Comparison of ENCODE assay signal across 20 cellular contexts in the genomic region with DNA sequence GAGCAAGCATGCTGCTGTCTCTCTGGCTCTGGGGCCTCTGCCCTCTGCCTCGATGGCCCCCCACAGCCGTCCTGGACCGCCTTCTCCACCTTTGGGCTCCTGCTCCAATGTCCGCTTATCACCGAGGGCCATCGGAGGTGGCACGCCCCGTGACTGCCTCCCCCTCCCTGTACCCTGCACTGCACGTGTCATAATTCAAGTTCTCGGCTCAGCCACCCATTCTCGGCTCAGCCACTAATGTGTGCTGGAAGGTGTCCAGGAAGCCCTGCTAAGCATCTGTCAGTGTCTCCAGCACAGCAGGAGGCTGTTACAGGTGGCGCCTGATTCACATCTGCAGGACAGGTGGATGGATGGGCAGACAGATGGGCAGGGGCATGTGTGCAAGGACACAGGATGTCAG. TPM values are rescaled to one million over a fixed set of nuclear protein-coding genes. Genes with fewer than 3 reads are reported as not detected.
DNase-seq lines count a peak whose midpoint lies in the region; ATAC-seq and TF ChIP-seq lines count a peak whose summit lies in the region.
"Had no signal": no experiment of that assay in that cellular context is flagged by ENCODE, and none has a peak within 500 bp of the region (broad histone marks: within the 10 kb centered on the region; RNA-seq: fewer than 3 reads in every experiment).

No MANE protein-coding gene starts in this region.

- WGBS in mesendoderm (ENCODE audit: extremely low coverage, insufficient coverage, low lambda C conversion rate) = no CpG with 5 or more reads among the region's 12 CpGs

- H3K23ac ChIP-seq in mesendoderm (ENCODE audit: low read length) = no peak overlapping the region

- H2BK120ac ChIP-seq in mesendoderm (ENCODE audit: low read depth, low read length) = no peak overlapping the region

- no peak overlapping the region for H4K5ac ChIP-seq in mesendoderm (ENCODE audit: low read length)

- H3K4me1 Mint-ChIP-seq in nephron progenitor cell = peaks cover 40% of the 10 kb centered on the region
- peaks cover 16% of the 10 kb centered on the region for H3K4me1 Mint-ChIP-seq in mesothelial cell of epicardium

- H3K18ac ChIP-seq in mesendoderm (ENCODE audit: low read length) = no peak overlapping the region

- no peak overlapping the region for H2AK5ac ChIP-seq in mesendoderm (ENCODE audit: low read length)

- H4K8ac ChIP-seq in mesendoderm (ENCODE audit: low read depth, low read length) = no peak overlapping the region

- H3K36me3 ChIP-seq in HEK293 (ENCODE audit: control insufficient read depth in 2 of 2, insufficient read depth in 1 of 2, low read length in 2 of 2) = peaks cover 0 to 6% of the 10 kb centered on the region in 2 experiments; a peak in 1 of 3 replicates
- no peaks in the 10 kb centered on the region for H3K36me3 ChIP-seq in mesendoderm (ENCODE audit: control insufficient read depth, insufficient read depth, low read length)
- H3K36me3 ChIP-seq: BLaER1 treated with 17β-estradiol and CSF1 and Interleukin-3, amounts not matched to agents 10 nM and 100 nM; ovary; thoracic aorta had no signal

- H3K4me3 Mint-ChIP-seq in nephron progenitor cell (no peak overlapping the region), mesothelial cell of epicardium (no peak overlapping the region)
- H3K4me3 Mint-ChIP-seq: activated CD4-positive, alpha-beta memory T cell treated with anti-CD3 and anti-CD28 coated beads for 36 hours had no signal

- H3K9me3 ChIP-seq in HEK293 (ENCODE audit: control insufficient read depth, insufficient read depth, low read depth, low read length) = no peaks in the 10 kb centered on the region
- H3K9me3 ChIP-seq: BLaER1 treated with 17β-estradiol and CSF1 and Interleukin-3, amounts not matched to agents 10 nM and 100 nM; ovary; thoracic aorta had no signal

- no peaks in the 10 kb centered on the region for H3K36me3 Mint-ChIP-seq in nephron progenitor cell (ENCODE audit: low read depth)
- H3K36me3 Mint-ChIP-seq in mesothelial cell of epicardium = no peaks in the 10 kb centered on the region
- H3K36me3 Mint-ChIP-seq: activated CD4-positive, alpha-beta memory T cell treated with anti-CD3 and anti-CD28 coated beads for 36 hours had no signal

- H2BK15ac ChIP-seq in mesendoderm (replicated peaks; ENCODE audit: low read depth) = no peak overlapping the region

- in situ Hi-C loops in G401 (cut with HindIII; ENCODE audit: low sequenced_read_pairs) = no loop called here

- no peak for TF ChIP-seq CTCF in HEK293 (tag by site-specific recombination; IDR thresholded peaks at IDR 0.05)
- no peak for TF ChIP-seq CTCF in nephron progenitor cell (IDR thresholded peaks at IDR 0.05)
- TF ChIP-seq CTCF in mesothelial cell of epicardium (IDR thresholded peaks at IDR 0.05; ENCODE audit: unreplicated experiment) = no peak

- H3K79me2 ChIP-seq in mesendoderm (ENCODE audit: control insufficient read depth, insufficient read depth, low read length) = no peaks in the 10 kb centered on the region
- H3K79me2 ChIP-seq: hepatocyte had no signal

- POLR2A ChIA-PET in HEK293 (lab: Yijun Ruan, JAX) = no interaction called here

- no peak overlapping the region for H2BK5ac ChIP-seq in mesendoderm (ENCODE audit: low read length)

- no peak overlapping the region for H3K56ac ChIP-seq in mesendoderm (ENCODE audit: low read length)

- no peak overlapping the region for H3K27ac ChIP-seq in HEK293 (ENCODE audit: extremely low read depth, low read depth, low read length)
- no peak overlapping the region for H3K27ac ChIP-seq in mesendoderm (ENCODE audit: low read depth, low read length)
- H3K27ac ChIP-seq: BLaER1 treated with 17β-estradiol and CSF1 and Interleukin-3, amounts not matched to agents 10 nM and 100 nM; hepatocyte; ovary; thoracic aorta had no signal

- no peak overlapping the region for H3K4ac ChIP-seq in mesendoderm (ENCODE audit: low read depth, low read length)

- 0 out of 2 replicates have a peak, but pooled peaks cover 2% of the 10 kb centered on the region for H3K4me1 ChIP-seq in HEK293 (ENCODE audit: control insufficient read depth, insufficient read depth, low read length)
- H3K4me1 ChIP-seq in mesendoderm (ENCODE audit: control insufficient read depth, low read depth, low read length) = no peaks in the 10 kb centered on the region

- DNase-seq in NCI-H2081 (lab: John Stamatoyannopoulos, UW) = peak; percentile 92 to 97
- DNase-seq in NCI-H748 treated with DMSO at 0.1 percent for 48 hours (lab: John Stamatoyannopoulos, UW) = peak; percentile 70
- DNase-seq in nephron progenitor cell = no peak
- DNase-seq in mesothelial cell of epicardium (ENCODE audit: low spot score in 2 of 2, unreplicated experiment in 2 of 2) = no peak
- DNase-seq in G401 (ENCODE audit: low spot score) = no peak
- no peak for DNase-seq in mesendoderm
- no peak for DNase-seq in stimulated activated naive CD8-positive, alpha-beta T cell treated with anti-CD3 and anti-CD28 coated beads, Interleukin-15, Interleukin-2, amounts not matched to agents 100 U/mL and 50 U/mL, for 24 hours
- DNase-seq: activated CD4-positive, alpha-beta memory T cell treated with anti-CD3 and anti-CD28 coated beads for 36 hours; central memory CD4-positive, alpha-beta T cell; effector CD8-positive, alpha-beta T cell; IMR-90; kidney; NCI-H1048; OCI-M1; ovary; stimulated activated CD4-positive, alpha-beta T cell treated with anti-CD3 and anti-CD28 coated beads, Interleukin-4, amount 100 ng/mL, for 4 hours had no signal

- CTCF ChIA-PET in HEK293 (lab: Yijun Ruan, JAX) = interaction anchor here (0.7 to 0.9 kb wide), 2 partner anchors 11 to 99 kb away, joined by 3 to 4 read pairs; no protein-coding TSS in a partner anchor

- H3K4me3 ChIP-seq in HEK293 (ENCODE audit: low read depth, low read length) (no peak overlapping the region), mesendoderm (ENCODE audit: low read length) (no peak overlapping the region)
- H3K4me3 ChIP-seq: BLaER1 treated with 17β-estradiol and CSF1 and Interleukin-3, amounts not matched to agents 10 nM and 100 nM; hepatocyte; ovary; thoracic aorta had no signal

- no peaks in the 10 kb centered on the region for H3K79me1 ChIP-seq in mesendoderm (ENCODE audit: low read length)

- H3K27ac Mint-ChIP-seq in nephron progenitor cell (peak overlapping the region; percentile 48), mesothelial cell of epicardium (no peak overlapping the region)
- H3K27ac Mint-ChIP-seq: activated CD4-positive, alpha-beta memory T cell treated with anti-CD3 and anti-CD28 coated beads for 36 hours had no signal

- ATAC-seq in stimulated activated naive CD8-positive, alpha-beta T cell treated with anti-CD3 and anti-CD28 coated beads, Interleukin-15, Interleukin-2, amounts not matched to agents 100 U/mL and 50 U/mL, for 24 hours = no peak

- H3K4me2 ChIP-seq in mesendoderm (ENCODE audit: low read length) = no peak overlapping the region
- H3K4me2 ChIP-seq: hepatocyte had no signal

- H3K9me3 Mint-ChIP-seq in nephron progenitor cell (no peaks in the 10 kb centered on the region), mesothelial cell of epicardium (no peaks in the 10 kb centered on the region)
- H3K9me3 Mint-ChIP-seq: activated CD4-positive, alpha-beta memory T cell treated with anti-CD3 and anti-CD28 coated beads for 36 hours had no signal

- no peaks in the 10 kb centered on the region for H3K27me3 ChIP-seq in mesendoderm (ENCODE audit: insufficient read depth, low read length, poor library complexity)
- H3K27me3 ChIP-seq: hepatocyte, ovary had no signal

- H3K9ac ChIP-seq in mesendoderm (ENCODE audit: low read length) = no peak overlapping the region
- H3K9ac ChIP-seq: BLaER1 treated with 17β-estradiol and CSF1 and Interleukin-3, amounts not matched to agents 10 nM and 100 nM had no signal

- peaks cover 35% of the 10 kb centered on the region for H3K27me3 Mint-ChIP-seq in nephron progenitor cell (ENCODE audit: low read depth, poor library complexity)
- H3K27me3 Mint-ChIP-seq in mesothelial cell of epicardium (ENCODE audit: low read depth) = peaks cover 57% of the 10 kb centered on the region

TF ChIP-seq in HEK293, 187 proteins besides CTCF, POLR2A, EP300 and RAD21:
- TF ChIP-seq SCRT2 (tag by site-specific recombination; IDR thresholded peaks at IDR 0.05) = peak; percentile 79
- TF ChIP-seq ZNF791 (tag by site-specific recombination; IDR thresholded peaks at IDR 0.05) = no peak
- no peak for TF ChIP-seq ZNF16 (tag by site-specific recombination; IDR thresholded peaks at IDR 0.05; ENCODE audit: low read depth)

RNA-seq across cellular contexts. Expression of gene TP73, which starts 45.5 kb away (rescaled TPM):
- 1.0 to 1.4 TPM (median 1.2 TPM) in 3 replicates for total RNA-seq in mesothelial cell of epicardium
- 0.86 and 2.4 TPM in 2 replicates for total RNA-seq in G401 (2014; rRNA removed; shearing (Covaris generic))
- 0.73 TPM for polyA plus RNA-seq in mesendoderm (2013, experiment 1 of 2)
- 0.73 TPM for polyA plus RNA-seq in mesendoderm (2013, experiment 2 of 2)
- total RNA-seq: IMR-90, thoracic aorta had no signal
- polyA plus RNA-seq: IMR-90 had no signal

RNA-seq across cellular contexts. Expression of gene WRAP73, which starts 47.9 kb away (rescaled TPM):
- total RNA-seq in mesothelial cell of epicardium = 20.8 to 26.4 TPM (median 21.4 TPM) in 3 replicates
- 34.5 and 40.8 TPM in 2 replicates for total RNA-seq in G401 (2014; rRNA removed; shearing (Covaris generic))
- 13.8 TPM for polyA plus RNA-seq in mesendoderm (2013, experiment 1 of 2)
- 13.7 TPM for polyA plus RNA-seq in mesendoderm (2013, experiment 2 of 2)

RNA-seq across cellular contexts. Expression of gene CCDC27, which starts 54.4 kb away (rescaled TPM):
- total RNA-seq in mesothelial cell of epicardium = not detected in 3 replicates
- total RNA-seq in G401 (2014; rRNA removed; shearing (Covaris generic)) = not detected in 2 replicates
- not detected for polyA plus RNA-seq in mesendoderm (2013, experiment 1 of 2)
- polyA plus RNA-seq in mesendoderm (2013, experiment 2 of 2) = not detected
- total RNA-seq: activated CD4-positive, alpha-beta memory T cell treated with anti-CD3 and anti-CD28 coated beads for 36 hours; IMR-90; kidney; ovary; thoracic aorta had no signal
- polyA plus RNA-seq: IMR-90 had no signal

Comparison
In these comparisons a context has a peak if more than half of its experiments do, and no peak if none do; other contexts are left out.
1. DNase-seq: peak in NCI-H2081 (2 of 2) and NCI-H748 treated with DMSO at 0.1 percent for 48 hours (single experiment); none in nephron progenitor cell (single experiment), mesothelial cell of epicardium (0 of 2), G401 (single experiment), mesendoderm (single experiment) and stimulated activated naive CD8-positive, alpha-beta T cell treated with anti-CD3 and anti-CD28 coated beads, Interleukin-15, Interleukin-2, amounts not matched to agents 100 U/mL and 50 U/mL, for 24 hours (single experiment).